1 cellular context compared by ENCODE assay signal in genomic region chr14:68528031-68528687, GRCh38.
TF ChIP-seq lines count a peak whose summit lies in the region.

No MANE protein-coding gene starts in this region.

TF ChIP-seq in HCT116, 20 proteins besides CTCF, POLR2A, EP300 and RAD21:
- TF ChIP-seq JUND (IDR thresholded peaks at IDR 0.05): no peak
- no peak for TF ChIP-seq POLR2AphosphoS5 (IDR thresholded peaks at IDR 0.05; ENCODE audit: low read depth, low read length)
- TF ChIP-seq TCF7L2 (IDR thresholded peaks at IDR 0.05; ENCODE audit: borderline replicate concordance, extremely low read depth, insufficient read depth, insufficient read length): no peak
- TF ChIP-seq CEBPB (IDR thresholded peaks at IDR 0.05; ENCODE audit: low read depth): no peak
- no peak for TF ChIP-seq CBX3 (IDR thresholded peaks at IDR 0.05; ENCODE audit: low read depth)
- no peak for TF ChIP-seq ZBTB33 (IDR thresholded peaks at IDR 0.05; ENCODE audit: extremely low read depth, insufficient replicate concordance, low read length)
- no peak for TF ChIP-seq SIN3A (IDR thresholded peaks at IDR 0.05; ENCODE audit: low read depth)
- TF ChIP-seq FOSL1 (IDR thresholded peaks at IDR 0.05; ENCODE audit: low read depth): no peak
- TF ChIP-seq ZFX (IDR thresholded peaks at IDR 0.05): no peak
- no peak for TF ChIP-seq ZNF274 (IDR thresholded peaks at IDR 0.05; ENCODE audit: low read depth, low read length)
- TF ChIP-seq ATF3 (IDR thresholded peaks at IDR 0.05): no peak
- no peak for TF ChIP-seq YY1 (IDR thresholded peaks at IDR 0.05; ENCODE audit: extremely low read depth, insufficient replicate concordance, low read depth, low read length)
- TF ChIP-seq MAX (IDR thresholded peaks at IDR 0.05): no peak
- no peak for TF ChIP-seq SP1 (IDR thresholded peaks at IDR 0.05; ENCODE audit: low read depth)
- TF ChIP-seq REST (IDR thresholded peaks at IDR 0.05; ENCODE audit: low read depth): no peak
- TF ChIP-seq EGR1 (IDR thresholded peaks at IDR 0.05; ENCODE audit: low read depth): no peak
- TF ChIP-seq ELF1 (IDR thresholded peaks at IDR 0.05; ENCODE audit: borderline replicate concordance, low read depth): no peak
- TF ChIP-seq EZH2 (IDR thresholded peaks at IDR 0.05): no peak
- no peak for TF ChIP-seq SRF (IDR thresholded peaks at IDR 0.05; ENCODE audit: low read depth)
- TF ChIP-seq EZH2phosphoT487 (IDR thresholded peaks at IDR 0.05; ENCODE audit: borderline replicate concordance): no peak
